23 cellular contexts compared by ENCODE assay signal in the genomic region with DNA sequence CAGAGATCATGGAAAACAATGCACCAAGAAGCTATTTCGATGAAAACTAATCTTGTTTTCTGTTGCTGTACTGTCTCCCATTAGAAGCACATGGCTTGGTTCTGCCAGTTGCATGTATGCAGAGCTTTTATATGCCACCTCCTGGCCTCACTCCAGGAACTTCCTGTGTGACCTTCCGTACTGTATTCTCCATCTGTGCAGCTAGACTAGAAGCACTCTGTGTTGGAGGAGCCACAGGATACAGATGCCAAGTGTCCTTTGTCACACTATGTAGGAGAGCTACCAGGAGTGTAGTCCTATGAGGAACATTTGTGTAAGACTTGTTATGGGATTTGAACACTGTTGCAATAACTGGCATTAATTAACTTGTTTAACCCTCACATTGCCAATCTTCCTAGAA.
DNase-seq lines count a peak whose midpoint lies in the region; ATAC-seq and TF ChIP-seq lines count a peak whose summit lies in the region.
"Had no signal": no experiment of that assay in that cellular context is flagged by ENCODE, and none has a peak within 500 bp of the region (broad histone marks: within the 10 kb centered on the region; RNA-seq: fewer than 3 reads in every experiment).

No MANE protein-coding gene starts in this region.

- H3K4me2 ChIP-seq in mesendoderm (ENCODE audit: low read length), result no peak overlapping the region

- no peak overlapping the region for H3K4me3 ChIP-seq in mesendoderm (ENCODE audit: low read length)
- H3K4me3 ChIP-seq: Peyer's patch, SK-N-MC had no signal

- no CpG with 5 or more reads among the region's 2 CpGs for WGBS in mesendoderm (ENCODE audit: extremely low coverage, insufficient coverage, low lambda C conversion rate)

- H3K79me2 ChIP-seq in mesendoderm (ENCODE audit: control insufficient read depth, insufficient read depth, low read length), result no peaks in the 10 kb centered on the region

- peak; percentile 61 for DNase-seq in DMS53 (lab: John Stamatoyannopoulos, UW)
- peak; percentile 21 to 45 for DNase-seq in Kasumi-1 (lab: John Stamatoyannopoulos, UW)
- DNase-seq in NCI-H2171 treated with DMSO at 0.1 percent for 48 hours (lab: John Stamatoyannopoulos, UW), result peak; percentile 79
- DNase-seq in mesendoderm, result peak; percentile 4
- DNase-seq in erythroblast (lab: John Stamatoyannopoulos, UW), result no peak
- no peak for DNase-seq in cerebellar nuclear complex (lab: John Stamatoyannopoulos, UW)
- DNase-seq: CD8-positive, alpha-beta memory T cell; DMS 273 treated with DMSO at 0.1 percent for 48 hours; GOT3; HCEC 1CT; IMR-90; KG1; NCI-H1417 treated with DMSO at 0.1 percent for 48 hours; NCI-H1930; NCI-H345; NCI-H510A treated with DMSO at 0.1 percent for 48 hours; NCI-H82; OCI-M1; Peyer's patch; SIG-M5 had no signal

- H3K4ac ChIP-seq in mesendoderm (ENCODE audit: low read depth, low read length), result no peak overlapping the region

- H3K4me1 ChIP-seq in mesendoderm (ENCODE audit: control insufficient read depth, low read depth, low read length), result no peaks in the 10 kb centered on the region
- H3K4me1 ChIP-seq: Peyer's patch had no signal

- no peak overlapping the region for H2AK5ac ChIP-seq in mesendoderm (ENCODE audit: low read length)

- H3K18ac ChIP-seq in mesendoderm (ENCODE audit: low read length), result no peak overlapping the region

- H3K79me1 ChIP-seq in mesendoderm (ENCODE audit: low read length), result no peaks in the 10 kb centered on the region

- no peak for ATAC-seq in GM18517 (IDR thresholded peaks at IDR 0.05; ENCODE audit: unreplicated experiment)

- H3K9ac ChIP-seq in mesendoderm (ENCODE audit: low read length), result no peak overlapping the region

- H3K56ac ChIP-seq in mesendoderm (ENCODE audit: low read length), result no peak overlapping the region

- H3K23ac ChIP-seq in mesendoderm (ENCODE audit: low read length), result no peak overlapping the region

- H4K8ac ChIP-seq in mesendoderm (ENCODE audit: low read depth, low read length), result no peak overlapping the region

- no peak overlapping the region for H3K27ac ChIP-seq in mesendoderm (ENCODE audit: low read depth, low read length)
- H3K27ac ChIP-seq: C4-2B, Peyer's patch, SK-N-MC had no signal

- no peaks in the 10 kb centered on the region for H3K36me3 ChIP-seq in mesendoderm (ENCODE audit: control insufficient read depth, insufficient read depth, low read length)
- H3K36me3 ChIP-seq: Peyer's patch had no signal

- H2BK15ac ChIP-seq in mesendoderm (replicated peaks; ENCODE audit: low read depth), result no peak overlapping the region

- TF ChIP-seq POLR2A in erythroblast (IDR thresholded peaks at IDR 0.05; ENCODE audit: low read length), result no peak

- H2BK5ac ChIP-seq in mesendoderm (ENCODE audit: low read length), result no peak overlapping the region

- no peak overlapping the region for H2BK120ac ChIP-seq in mesendoderm (ENCODE audit: low read depth, low read length)

- H3K27me3 ChIP-seq in mesendoderm (ENCODE audit: insufficient read depth, low read length, poor library complexity), result no peaks in the 10 kb centered on the region
- H3K27me3 ChIP-seq: Peyer's patch had no signal

- no peak overlapping the region for H4K5ac ChIP-seq in mesendoderm (ENCODE audit: low read length)

Comparison
In these comparisons a context has a peak if more than half of its experiments do, and no peak if none do; other contexts are left out.
1. DNase-seq: peak in DMS53 (single experiment), Kasumi-1 (2 of 2), NCI-H2171 treated with DMSO at 0.1 percent for 48 hours (single experiment) and mesendoderm (single experiment); none in erythroblast (0 of 2) and cerebellar nuclear complex (0 of 2).